8 cellular contexts compared by ENCODE assay signal in the genomic region with DNA sequence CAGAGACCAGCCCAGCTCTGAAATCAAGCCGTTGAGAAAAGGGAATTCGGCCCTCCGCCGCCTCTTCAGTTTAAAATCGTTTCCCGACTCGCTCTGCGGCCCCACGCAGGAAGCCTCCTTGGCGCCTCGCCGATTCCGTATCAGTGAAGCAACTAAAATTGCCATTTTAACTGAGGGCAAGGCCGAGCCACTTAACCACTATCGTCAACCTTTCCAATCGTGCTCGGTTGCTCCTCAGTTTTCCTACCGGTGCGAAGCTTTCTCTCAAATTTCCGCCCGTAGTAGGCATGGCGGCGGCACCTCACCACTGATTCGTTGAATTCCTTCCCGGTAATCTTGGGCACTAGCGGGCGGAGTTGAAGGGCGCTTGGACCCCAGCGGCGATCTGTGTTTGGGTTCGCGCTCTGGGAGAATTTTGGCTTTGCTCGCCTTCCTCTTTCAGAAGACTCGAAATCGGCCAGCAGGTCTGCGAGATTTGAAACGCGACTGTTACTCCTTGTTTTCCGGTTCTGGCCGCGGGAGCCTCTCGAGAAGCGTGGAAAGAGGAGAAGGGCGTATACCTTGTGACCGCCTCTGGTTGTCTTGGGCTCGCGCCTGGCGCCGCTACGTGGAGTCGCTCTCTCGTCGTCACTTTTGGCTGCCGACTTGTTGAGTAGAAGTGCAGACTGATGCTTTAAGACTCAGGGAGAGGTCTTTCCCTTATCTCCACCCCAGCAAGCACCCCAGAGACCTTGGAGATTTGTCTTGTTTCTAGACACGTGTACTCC. TPM values are rescaled to one million over a fixed set of nuclear protein-coding genes. Genes with fewer than 3 reads are reported as not detected.
DNase-seq lines count a peak whose midpoint lies in the region; ATAC-seq, FAIRE-seq and TF ChIP-seq lines count a peak whose summit lies in the region.

Gene CENPL, minus strand, starts transcription at position 569 of the 767 bp plus-strand sequence. CDS start 13,584 bp downstream, outside the sequence.
A gene with protein sequence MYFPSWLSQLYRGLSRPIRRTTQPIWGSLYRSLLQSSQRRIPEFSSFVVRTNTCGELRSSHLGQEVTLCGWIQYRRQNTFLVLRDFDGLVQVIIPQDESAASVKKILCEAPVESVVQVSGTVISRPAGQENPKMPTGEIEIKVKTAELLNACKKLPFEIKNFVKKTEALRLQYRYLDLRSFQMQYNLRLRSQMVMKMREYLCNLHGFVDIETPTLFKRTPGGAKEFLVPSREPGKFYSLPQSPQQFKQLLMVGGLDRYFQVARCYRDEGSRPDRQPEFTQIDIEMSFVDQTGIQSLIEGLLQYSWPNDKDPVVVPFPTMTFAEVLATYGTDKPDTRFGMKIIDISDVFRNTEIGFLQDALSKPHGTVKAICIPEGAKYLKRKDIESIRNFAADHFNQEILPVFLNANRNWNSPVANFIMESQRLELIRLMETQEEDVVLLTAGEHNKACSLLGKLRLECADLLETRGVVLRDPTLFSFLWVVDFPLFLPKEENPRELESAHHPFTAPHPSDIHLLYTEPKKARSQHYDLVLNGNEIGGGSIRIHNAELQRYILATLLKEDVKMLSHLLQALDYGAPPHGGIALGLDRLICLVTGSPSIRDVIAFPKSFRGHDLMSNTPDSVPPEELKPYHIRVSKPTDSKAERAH (plus strand): TSS at position 359 of the 767 bp plus-strand sequence. CDS start 557 bp downstream, outside the sequence.

- no peaks in the 10 kb centered on the region for H3K9me3 ChIP-seq in BE2C

- no peak for TF ChIP-seq CTCF in BE2C (IDR thresholded peaks at IDR 0.05; ENCODE audit: low read depth, low read length)

- FAIRE-seq in colon (lab: Jason Lieb, UNC), result peak; percentile 36

- DNase-seq in BE2C (peak; percentile 95), GM19240 (ENCODE audit: insufficient read length, low spot score) (peak; percentile 52), NCI-H526 (lab: John Stamatoyannopoulos, UW) (peak; percentile 99 to 100), kidney tubule cell (ENCODE audit: low spot score) (peak; percentile 98)
- DNase-seq in activated CD4-positive, alpha-beta T cell treated with anti-CD3 and anti-CD28 coated beads for 48 hours, result peak; percentile 93
- peak; percentile 61 to 85 (median 74) for DNase-seq in stimulated activated CD4-positive, alpha-beta T cell treated with anti-CD3 and anti-CD28 coated beads, Interleukin-1b, Interleukin-23, amount 100 ng/mL, for 24 hours (ENCODE audit: low read depth in 4 of 4, low spot score in 1 of 4)

- H3K27me3 ChIP-seq in BE2C, result no peaks in the 10 kb centered on the region

- peak within 1 kb of the TSS; percentile 70 for H3K4me3 ChIP-seq in BE2C (ENCODE audit: low read depth, low read length)

- peak; percentile 78 for ATAC-seq in HG03460 (IDR thresholded peaks at IDR 0.05; ENCODE audit: unreplicated experiment)

- no peaks in the 10 kb centered on the region for H3K4me1 ChIP-seq in BE2C

- H3K36me3 ChIP-seq in BE2C, result peaks cover 3% of the 10 kb centered on the region; the same call in 1 of the 2 replicates

RNA-seq across cellular contexts. Expression of gene CENPL, which starts in this region (rescaled TPM):
- 4.1 TPM for polyA plus RNA-seq in BE2C (2012; ENCODE audit: insufficient read depth, insufficient read length, low read depth)

RNA-seq across cellular contexts. Expression of the second gene that starts in this region (rescaled TPM):
- polyA plus RNA-seq in BE2C (2012; ENCODE audit: insufficient read depth, insufficient read length, low read depth), result 8.0 TPM

Comparison
In these comparisons a context has a peak if more than half of its experiments do, and no peak if none do; other contexts are left out.
1. Peak in every context shown above with its lines: DNase-seq, ATAC-seq and H3K4me3 ChIP-seq.